ENCODE assay signal across 8 cellular contexts in genomic region chr16:74984194-74984669, GRCh38. TPM values are rescaled to one million over a fixed set of nuclear protein-coding genes. Genes with fewer than 3 reads are reported as not detected.
DNase-seq lines count a peak whose midpoint lies in the region; ATAC-seq and TF ChIP-seq lines count a peak whose summit lies in the region.

No MANE protein-coding gene starts in this region.

- no peaks in the 10 kb centered on the region for H4K20me1 ChIP-seq in PC-3 (ENCODE audit: low read length)

- H3K27ac ChIP-seq in PC-3 (ENCODE audit: low read length) (peak overlapping the region; percentile 37; the same call in 1 of the 2 replicates), brain microvascular endothelial cell (peak overlapping the region; percentile 51), right lobe of liver (peak overlapping the region; percentile 73 to 93 (median 91)), testis (peak overlapping the region; percentile 71 to 93)

- H3K36me3 ChIP-seq in PC-3 (ENCODE audit: low read depth, low read length) (no peaks in the 10 kb centered on the region), brain microvascular endothelial cell (replicated peaks) (no peaks in the 10 kb centered on the region), right lobe of liver (no peaks in the 10 kb centered on the region), testis (ENCODE audit: low read depth, missing control alignments) (no peaks in the 10 kb centered on the region)

- no peaks in the 10 kb centered on the region for H3K9me2 ChIP-seq in PC-3 (replicated peaks; ENCODE audit: low read length)

- WGBS in right lobe of liver (ENCODE audit: insufficient coverage, low coverage, low lambda C conversion rate, missing lambda C conversion rate) = 24% methylated on average over 8 of the region's 26 CpGs
- WGBS in testis, 2 donors = 11 to 12% methylated on average over 25 to 26 of the region's 26 CpGs

- TF ChIP-seq POLR2A in right lobe of liver (IDR thresholded peaks at IDR 0.05) = no peak
- no peak for TF ChIP-seq POLR2A in testis (IDR thresholded peaks at IDR 0.05)

- no TSS peak for BruUV-seq in PC-3 (replicated peaks; lab: Mats Ljungman, UMichigan)

- H3K27me3 ChIP-seq in PC-3 (ENCODE audit: low read length) (no peaks in the 10 kb centered on the region), brain microvascular endothelial cell (replicated peaks) (no peaks in the 10 kb centered on the region), right lobe of liver (no peaks in the 10 kb centered on the region), testis (no peaks in the 10 kb centered on the region)

- in situ Hi-C loops in brain microvascular endothelial cell (cut with HindIII; ENCODE audit: low pct_ligation_motif_present, low sequenced_read_pairs) = no loop called here

- intact Hi-C loops in PC-3 (cut with micrococcal nuclease) (no loop called here), right lobe of liver (cut with DNase I) (no loop called here), testis (cut with DNase I; ENCODE audit: low total_unique reads) (no loop called here)

- ATAC-seq in GM19438 (IDR thresholded peaks at IDR 0.05; ENCODE audit: low read depth, unreplicated experiment) (peak; percentile 2), PC-3 (peak; percentile 8; the same call in 1 of the 2 replicates), right lobe of liver (peak in 3 of 4 donors; percentile 5 to 12 (median 5)), HG03520 (IDR thresholded peaks at IDR 0.05; ENCODE audit: unreplicated experiment) (no peak), HG02798 (IDR thresholded peaks at IDR 0.05; ENCODE audit: poor library complexity, unreplicated experiment) (no peak)

- no peaks in the 10 kb centered on the region for H3K4me1 ChIP-seq in PC-3 (ENCODE audit: insufficient read depth, low read length)
- H3K4me1 ChIP-seq in right lobe of liver = peaks cover 0 to 23% (median 1%) of the 10 kb centered on the region in 4 donors
- H3K4me1 ChIP-seq in testis = peaks cover 7% of the 10 kb centered on the region

- no peak for TF ChIP-seq CTCF in PC-3 (conservative IDR thresholded peaks at IDR 0.05; ENCODE audit: low read depth, low read length)
- no peak for TF ChIP-seq CTCF in brain microvascular endothelial cell (IDR thresholded peaks at IDR 0.05; ENCODE audit: low read depth, low read length, missing control alignments)
- no peak for TF ChIP-seq CTCF in right lobe of liver (IDR thresholded peaks at IDR 0.05)
- no peak for TF ChIP-seq CTCF in testis (IDR thresholded peaks at IDR 0.05)

- POLR2A ChIA-PET in PC-3 (lab: Charles Lee; ENCODE audit: unreplicated experiment) = interaction anchor here (0.5 kb wide), 1 partner anchor 321 kb away, joined by 4 read pairs; no protein-coding TSS in a partner anchor

- peak overlapping the region; percentile 90 for H2AFZ ChIP-seq in PC-3 (ENCODE audit: low read length)

- H3K79me2 ChIP-seq in PC-3 (ENCODE audit: low read length) = peaks cover 26% of the 10 kb centered on the region

- H3K9ac ChIP-seq in PC-3 (ENCODE audit: low read length) = peak overlapping the region; percentile 95

- H3F3A ChIP-seq in PC-3 (ENCODE audit: low read length, unreplicated experiment) = no peaks in the 10 kb centered on the region

- H3K9me3 ChIP-seq in PC-3 (ENCODE audit: low read length) = no peaks in the 10 kb centered on the region
- no peaks in the 10 kb centered on the region for H3K9me3 ChIP-seq in right lobe of liver
- H3K9me3 ChIP-seq in testis = no peaks in the 10 kb centered on the region

- CTCF ChIA-PET in PC-3 (lab: Charles Lee) = interaction anchor here (0.9 to 1.2 kb wide), 2 partner anchors 14 to 127 kb away, joined by 4 to 7 read pairs; no protein-coding TSS in a partner anchor

- peak overlapping the region; percentile 100 for H3K4me3 ChIP-seq in PC-3 (ENCODE audit: low read length)
- H3K4me3 ChIP-seq in brain microvascular endothelial cell (ENCODE audit: low read depth, low read length) = peak overlapping the region; percentile 97
- peak overlapping the region; percentile 92 to 99 (median 99) for H3K4me3 ChIP-seq in right lobe of liver
- peak overlapping the region; percentile 85 to 100 for H3K4me3 ChIP-seq in testis

- peak overlapping the region; percentile 94 for H3K4me2 ChIP-seq in PC-3 (ENCODE audit: low read length)

- DNase-seq in PC-3 (peak; percentile 5), brain microvascular endothelial cell (peak; percentile 4), right lobe of liver (no peak), testis (no peak), NCI-H2196 treated with DMSO at 0.1 percent for 48 hours (lab: John Stamatoyannopoulos, UW; ENCODE audit: unreplicated experiment) (no peak)

RNA-seq across cellular contexts. Expression of gene WDR59, which starts 0.7 kb away (rescaled TPM):
- total RNA-seq in PC-3 (2014; rRNA removed) = 7.1 and 11.8 TPM in 2 replicates
- total RNA-seq in right lobe of liver = 10 to 100 TPM; 23.2 to 69.5 (median 48.3) TPM
- 10 to 100 TPM; 55.0 to 73.8 TPM for total RNA-seq in testis
- 47.6 TPM for polyA plus RNA-seq in testis (ENCODE audit: insufficient read depth, low read depth, low replicate concordance)

RNA-seq across cellular contexts. Expression of gene ZNRF1, which starts 14.6 kb away (rescaled TPM):
- total RNA-seq in PC-3 (2014; rRNA removed) = 60.4 and 83.6 TPM in 2 replicates
- 10 to 100 TPM; 10.2 to 18.8 (median 11.1) TPM for total RNA-seq in right lobe of liver
- 10 to 100 TPM; 90.4 to 93.0 TPM for total RNA-seq in testis
- 51.8 TPM for polyA plus RNA-seq in testis (ENCODE audit: insufficient read depth, low read depth, low replicate concordance)

Comparison
In these comparisons a context has a peak if more than half of its experiments do, and no peak if none do; other contexts are left out.
1. ATAC-seq: peak in GM19438 (single experiment), PC-3 (single experiment) and right lobe of liver (3 of 4); none in HG03520 (single experiment) and HG02798 (single experiment).
2. DNase-seq: peak in PC-3 (single experiment) and brain microvascular endothelial cell (single experiment); none in right lobe of liver (0 of 3), testis (single experiment) and NCI-H2196 treated with DMSO at 0.1 percent for 48 hours (single experiment).
3. H3K27ac ChIP-seq: peak in every context shown above with its lines; median percentile 91 in right lobe of liver; 82 in testis; 51 in brain microvascular endothelial cell; 37 in PC-3.
4. Peak in every context shown above with its lines, with median percentiles within 50 percentile points of each other: H3K4me3 ChIP-seq.